22 cellular contexts compared by ENCODE assay signal in the genomic region with DNA sequence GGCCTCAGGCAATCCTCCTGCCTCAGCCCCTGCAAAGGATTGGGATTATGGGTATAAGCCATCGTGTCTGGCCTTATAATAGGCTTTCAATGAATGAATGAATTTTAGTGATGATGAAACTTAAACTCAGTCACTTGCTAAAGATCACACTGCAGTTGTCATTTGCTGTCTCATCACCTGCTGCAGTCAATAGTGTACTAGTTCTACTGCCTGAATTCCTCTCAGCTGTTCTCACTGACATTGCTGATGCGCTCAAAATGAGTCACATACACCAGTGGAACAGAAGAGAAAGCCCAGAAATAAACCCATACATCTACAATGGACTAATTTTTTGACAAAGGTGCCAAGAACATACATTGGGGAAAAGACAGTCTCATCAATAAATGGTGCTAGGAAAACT. TPM values are rescaled to one million over a fixed set of nuclear protein-coding genes. Genes with fewer than 3 reads are reported as not detected.
"Had no signal": no experiment of that assay in that cellular context is flagged by ENCODE, and none has a peak within 500 bp of the region (broad histone marks: within the 10 kb centered on the region; RNA-seq: fewer than 3 reads in every experiment).

No MANE protein-coding gene starts in this region.

- H3K27ac Mint-ChIP-seq: immature natural killer cell; naive thymus-derived CD8-positive, alpha-beta T cell had no signal

- H3K9me3 Mint-ChIP-seq: immature natural killer cell had no signal

- H3K4me1 ChIP-seq: gastroesophageal sphincter, left ventricle myocardium inferior, lower lobe of right lung, stomach, upper lobe of left lung had no signal

- DNase-seq: cortex of kidney; dorsolateral prefrontal cortex; effector CD8-positive, alpha-beta T cell; glutamatergic neuron; immature natural killer cell; left cardiac atrium; left ventricle myocardium inferior; lower lobe of right lung; mesendoderm; naive thymus-derived CD8-positive, alpha-beta T cell; small intestine; stimulated activated CD4-positive, alpha-beta T cell treated with anti-CD3 and anti-CD28 coated beads, Interleukin-12 subunit alpha, Interleukin-12 subunit beta, amount 100 ng/mL, for 4 hours; stimulated activated naive CD4-positive, alpha-beta T cell; stomach; substantia nigra; upper lobe of left lung had no signal

- H3K36me3 ChIP-seq: gastroesophageal sphincter, left ventricle myocardium inferior, lower lobe of right lung, neutrophil, stomach, thoracic aorta, upper lobe of left lung, vagina had no signal

- H3K27ac ChIP-seq: dorsolateral prefrontal cortex, gastroesophageal sphincter, left ventricle myocardium inferior, lower lobe of right lung, neutrophil, stomach, thoracic aorta, upper lobe of left lung, vagina had no signal

- H3K4me3 Mint-ChIP-seq: immature natural killer cell; naive thymus-derived CD8-positive, alpha-beta T cell had no signal

- H3K9me3 ChIP-seq: gastroesophageal sphincter, left ventricle myocardium inferior, lower lobe of right lung, neutrophil, thoracic aorta, upper lobe of left lung, vagina had no signal

- ATAC-seq: esophagus mucosa; gastroesophageal sphincter; left cardiac atrium; lower lobe of right lung; naive thymus-derived CD8-positive, alpha-beta T cell; sciatic nerve had no signal

- H3K27me3 ChIP-seq: dorsolateral prefrontal cortex, gastroesophageal sphincter, neutrophil, stomach, upper lobe of left lung, vagina had no signal

- H3K4me3 ChIP-seq: dorsolateral prefrontal cortex, gastroesophageal sphincter, left ventricle myocardium inferior, lower lobe of right lung, stomach, thoracic aorta, upper lobe of left lung, vagina had no signal

- H3K36me3 Mint-ChIP-seq: immature natural killer cell; naive thymus-derived CD8-positive, alpha-beta T cell had no signal

RNA-seq across cellular contexts. Expression of a gene that starts 29.4 kb away (rescaled TPM):
- total RNA-seq: esophagus mucosa, sciatic nerve, stomach, vagina had no signal
- polyA plus RNA-seq: stomach had no signal
